ENCODE assay signal across 22 cellular contexts in genomic region chr2:232024457-232024856, GRCh38.
"Had no signal": no experiment of that assay in that cellular context is flagged by ENCODE, and none has a peak within 500 bp of the region (broad histone marks: within the 10 kb centered on the region; RNA-seq: fewer than 3 reads in every experiment).

No MANE protein-coding gene starts in this region.

- H3K9me3 ChIP-seq: esophagus muscularis mucosa, gastroesophageal sphincter, heart left ventricle, left lung, mucosa of descending colon, right lobe of liver, thoracic aorta, tibial nerve, upper lobe of left lung had no signal

- DNase-seq: effector memory CD4-positive, alpha-beta T cell; foreskin keratinocyte; heart left ventricle; kidney; left lung; mesenchymal stem cell; mucosa of descending colon; naive thymus-derived CD4-positive, alpha-beta T cell; right lobe of liver; small intestine; stimulated activated CD4-positive, alpha-beta T cell treated with anti-CD3 and anti-CD28 coated beads, Interleukin-15, amount 100 ng/mL, for 24 hours; stimulated activated CD4-positive, alpha-beta T cell treated with anti-CD3 and anti-CD28 coated beads, Interleukin-2, amount 100 ng/mL, for 48 hours; stimulated activated naive B cell treated with anti-CD40 and anti-IgM and Interleukin-4, amounts not matched to agents 10 μg/mL and 1 μg/mL and 100 μg/mL, for 72 hours; upper lobe of left lung had no signal

- H3K4me2 ChIP-seq: hepatocyte, neural progenitor cell had no signal

- H2AFZ ChIP-seq: hepatocyte, neural progenitor cell, parathyroid adenoma had no signal

- FAIRE-seq: kidney, small intestine, urothelium cell line had no signal

- H3K27ac ChIP-seq: esophagus muscularis mucosa, foreskin keratinocyte, gastroesophageal sphincter, heart left ventricle, hepatocyte, left lung, neural progenitor cell, parathyroid adenoma, right lobe of liver, thoracic aorta, tibial nerve, upper lobe of left lung had no signal

- ATAC-seq: foreskin keratinocyte; gastroesophageal sphincter; heart left ventricle; left lung; mucosa of descending colon; naive thymus-derived CD4-positive, alpha-beta T cell; right lobe of liver; stimulated activated naive B cell treated with anti-CD40 and anti-IgM and Interleukin-4, amounts not matched to agents 10 μg/mL and 1 μg/mL and 100 μg/mL, for 72 hours had no signal

- H3K79me2 ChIP-seq: hepatocyte, parathyroid adenoma had no signal

- H3K4me1 ChIP-seq: foreskin keratinocyte, left lung, neural progenitor cell, right lobe of liver, upper lobe of left lung had no signal

- H3K4me3 ChIP-seq: esophagus muscularis mucosa, gastroesophageal sphincter, heart left ventricle, hepatocyte, left lung, mucosa of descending colon, neural progenitor cell, right lobe of liver, thoracic aorta, tibial nerve, upper lobe of left lung had no signal

- H3K36me3 ChIP-seq: neural progenitor cell had no signal
